In the genomic region with DNA sequence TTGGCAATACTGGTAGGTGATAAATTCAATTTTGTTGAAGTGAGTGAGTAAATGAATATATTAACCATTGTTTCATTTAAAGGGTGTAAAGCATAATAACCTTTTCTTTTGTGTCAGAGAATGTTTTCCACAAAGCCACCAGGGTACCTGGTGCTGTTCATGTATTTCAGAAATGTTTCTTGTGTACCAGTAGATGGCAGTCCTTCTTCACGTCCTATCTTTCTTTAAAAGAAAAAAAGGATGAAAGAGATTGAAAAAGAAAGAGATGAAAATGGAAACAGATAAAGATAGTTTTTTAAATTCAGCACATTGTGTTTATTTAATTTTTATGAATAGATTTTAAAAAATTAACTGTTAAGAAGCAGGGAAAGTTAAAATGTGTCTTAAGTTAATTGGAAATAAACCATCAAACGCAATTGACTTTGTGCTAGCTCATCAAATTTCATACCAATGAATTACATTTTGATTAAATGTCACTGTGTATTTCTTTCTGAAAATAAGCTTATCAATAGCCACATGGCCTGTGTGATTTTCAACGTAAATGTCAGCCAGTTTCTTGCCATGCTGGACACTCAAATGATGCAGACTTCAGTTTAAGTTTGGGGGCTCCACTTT, we compare ENCODE assay signal across 7 cellular contexts.
A peak's percentile ranks its signal among the peaks of the same experiment; 100 is the strongest.
DNase-seq lines count a peak whose midpoint lies in the region; ATAC-seq and TF ChIP-seq lines count a peak whose summit lies in the region.

No MANE protein-coding gene starts in this region.

- ATAC-seq in HG03280 (IDR thresholded peaks at IDR 0.05; ENCODE audit: unreplicated experiment): no peak

- DNase-seq in HuH-7.5 (ENCODE audit: low spot score) (peak; percentile 20), SK-MEL-5 (ENCODE audit: low read depth, low spot score) (peak; percentile 43), glutamatergic neuron (no peak), UCSD-AML1 (lab: John Stamatoyannopoulos, UW; ENCODE audit: unreplicated experiment) (no peak)
- no peak for DNase-seq in stimulated activated CD4-positive, alpha-beta T cell treated with anti-CD3 and anti-CD28 coated beads, Interleukin-4, amount 100 ng/mL, for 24 hours

- H3K4me1 Mint-ChIP-seq in glutamatergic neuron (ENCODE audit: low read depth, unreplicated experiment): no peaks in the 10 kb centered on the region

- TF ChIP-seq CTCF in GM12872 (IDR thresholded peaks at IDR 0.05; ENCODE audit: insufficient read depth, low read depth, low read length) (peak; percentile 46; the same call in 1 of the 3 replicates), glutamatergic neuron (IDR thresholded peaks at IDR 0.05; ENCODE audit: partially characterized antibody, unreplicated experiment) (peak; percentile 65)

- H3K9me3 Mint-ChIP-seq in glutamatergic neuron (ENCODE audit: unreplicated experiment): no peaks in the 10 kb centered on the region

- H3K27me3 Mint-ChIP-seq in glutamatergic neuron (ENCODE audit: unreplicated experiment): no peaks in the 10 kb centered on the region

- H3K36me3 Mint-ChIP-seq in glutamatergic neuron (ENCODE audit: unreplicated experiment): no peaks in the 10 kb centered on the region

- peak overlapping the region; percentile 7 for H3K27ac Mint-ChIP-seq in glutamatergic neuron (ENCODE audit: unreplicated experiment)

- in situ Hi-C loops in SK-MEL-5 (cut with HindIII; ENCODE audit: low pct_unique_long_range_greater_than_20kb, low sequenced_read_pairs): no loop called here

- no peak overlapping the region for H3K4me3 Mint-ChIP-seq in glutamatergic neuron (ENCODE audit: unreplicated experiment)

Comparison
In these comparisons a context has a peak if more than half of its experiments do, and no peak if none do; other contexts are left out.
1. DNase-seq: peak in HuH-7.5 (single experiment) and SK-MEL-5 (single experiment); none in glutamatergic neuron (single experiment), UCSD-AML1 (single experiment) and stimulated activated CD4-positive, alpha-beta T cell treated with anti-CD3 and anti-CD28 coated beads, Interleukin-4, amount 100 ng/mL, for 24 hours (single experiment).